Comparison of ENCODE assay signal across 3 cellular contexts in the genomic region with DNA sequence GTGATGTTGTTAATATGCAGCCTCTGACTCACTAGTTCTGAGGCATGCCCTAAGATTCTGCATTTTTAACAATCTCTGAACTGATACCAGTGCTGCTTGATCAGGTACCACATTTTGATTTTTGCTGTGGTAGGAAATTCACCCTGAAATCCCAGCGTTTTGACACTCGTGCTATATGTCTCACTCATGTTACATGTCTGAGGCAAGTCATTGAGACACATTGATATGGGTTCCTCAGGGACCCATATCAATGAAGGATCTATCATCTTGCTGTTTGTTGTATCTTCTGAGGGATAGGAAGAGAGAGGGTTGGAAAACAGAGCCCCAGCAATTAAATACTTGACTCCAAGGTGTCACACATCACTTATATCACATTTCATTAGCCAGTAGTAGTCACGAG.
"Had no signal": no experiment of that assay in that cellular context is flagged by ENCODE, and none has a peak within 500 bp of the region (broad histone marks: within the 10 kb centered on the region; RNA-seq: fewer than 3 reads in every experiment).

No MANE protein-coding gene starts in this region.

- H3K4me3 ChIP-seq: GM12878 had no signal

- DNase-seq: GDM1, GF-D8 had no signal
